Comparison of ENCODE assay signal across 23 cellular contexts in genomic region chr1:229952135-229952534, GRCh38.
DNase-seq lines count a peak whose midpoint lies in the region; ATAC-seq and TF ChIP-seq lines count a peak whose summit lies in the region.
"Had no signal": no experiment of that assay in that cellular context is flagged by ENCODE, and none has a peak within 500 bp of the region (broad histone marks: within the 10 kb centered on the region; RNA-seq: fewer than 3 reads in every experiment).

No MANE protein-coding gene starts in this region.

- H3K27me3 ChIP-seq in SJSA1 (replicated peaks) (no peaks in the 10 kb centered on the region), adrenal gland (no peaks in the 10 kb centered on the region)
- H3K27me3 ChIP-seq: BLaER1 treated with 17β-estradiol and CSF1 and Interleukin-3, amounts not matched to agents 10 nM and 100 nM had no signal

- ATAC-seq in esophagus mucosa = peak; percentile 69
- peak; percentile 95 for ATAC-seq in mucosa of descending colon
- ATAC-seq in HG03097 (IDR thresholded peaks at IDR 0.05; ENCODE audit: low FRiP score, unreplicated experiment) = no peak
- no peak for ATAC-seq in GM19023 (IDR thresholded peaks at IDR 0.05; ENCODE audit: unreplicated experiment)
- ATAC-seq: CD8-positive, alpha-beta T cell; Right ventricle myocardium inferior had no signal

- TF ChIP-seq POLR2A in adrenal gland (IDR thresholded peaks at IDR 0.05) = no peak

- WGBS in adrenal gland, 4 donors = 93 to 100% (median 98%) methylated on average over 2 of the region's 2 CpGs

- TF ChIP-seq CTCF in mucosa of descending colon (IDR thresholded peaks at IDR 0.05) (no peak), adrenal gland (IDR thresholded peaks at IDR 0.05) (no peak)

- intact Hi-C loops in mucosa of descending colon (cut with DNase I, micrococcal nuclease) = no loop called here
- intact Hi-C loops in adrenal gland (cut with DNase I) = no loop called here

- H3K9me3 ChIP-seq in SJSA1 (replicated peaks) = no peaks in the 10 kb centered on the region
- H3K9me3 ChIP-seq in mucosa of descending colon = no peaks in the 10 kb centered on the region
- H3K9me3 ChIP-seq in adrenal gland (replicated peaks in 1 of 3) = no peaks in the 10 kb centered on the region
- H3K9me3 ChIP-seq: BLaER1 treated with 17β-estradiol and CSF1 and Interleukin-3, amounts not matched to agents 10 nM and 100 nM had no signal

- H3K4me1 ChIP-seq in SJSA1 (replicated peaks) (peaks cover 50% of the 10 kb centered on the region), mucosa of descending colon (ENCODE audit: low read depth) (no peaks in the 10 kb centered on the region), adrenal gland (replicated peaks in 1 of 2) (no peaks in the 10 kb centered on the region)
- H3K4me1 ChIP-seq: BLaER1 treated with 17β-estradiol and CSF1 and Interleukin-3, amounts not matched to agents 10 nM and 100 nM had no signal

- DNase-seq in DMS53 (lab: John Stamatoyannopoulos, UW) (peak; percentile 48), SJSA1 (ENCODE audit: low read depth in 1 of 2, low spot score in 2 of 2) (no peak), mucosa of descending colon (peak in 1 of 3 donors; percentile 17), adrenal gland (no peak)
- no peak for DNase-seq in stimulated activated naive CD4-positive, alpha-beta T cell (lab: John Stamatoyannopoulos, UW)
- DNase-seq: 8988T; Calu3; CD8-positive, alpha-beta T cell; EL; GF-D8; GM23248; H9; NCI-H1105; NCI-H1694; NCI-H2081; NCI-H2171 treated with DMSO at 0.1 percent for 48 hours; NCI-H524 treated with DMSO at 0.1 percent for 48 hours; SW 1271 had no signal

- H3K4me3 ChIP-seq in SJSA1 (no peak overlapping the region), mucosa of descending colon (no peak overlapping the region), adrenal gland (no peak overlapping the region)
- H3K4me3 ChIP-seq: BLaER1 treated with 17β-estradiol and CSF1 and Interleukin-3, amounts not matched to agents 10 nM and 100 nM; GM23248 had no signal

- peak overlapping the region; percentile 41; the same call in 1 of the 2 replicates for H3K27ac ChIP-seq in SJSA1
- H3K27ac ChIP-seq in adrenal gland = no peak overlapping the region
- H3K27ac ChIP-seq: BLaER1 treated with 17β-estradiol and CSF1 and Interleukin-3, amounts not matched to agents 10 nM and 100 nM; GM23248 had no signal

- H3K36me3 ChIP-seq in SJSA1 = no peaks in the 10 kb centered on the region
- no peaks in the 10 kb centered on the region for H3K36me3 ChIP-seq in mucosa of descending colon (ENCODE audit: low read depth)
- no peaks in the 10 kb centered on the region for H3K36me3 ChIP-seq in adrenal gland (replicated peaks in 1 of 2)
- H3K36me3 ChIP-seq: BLaER1 treated with 17β-estradiol and CSF1 and Interleukin-3, amounts not matched to agents 10 nM and 100 nM had no signal

Comparison
In these comparisons a context has a peak if more than half of its experiments do, and no peak if none do; other contexts are left out.
1. ATAC-seq: peak in esophagus mucosa (single experiment) and mucosa of descending colon (single experiment); none in HG03097 (single experiment) and GM19023 (single experiment).